Comparison of ENCODE assay signal across 20 cellular contexts in the genomic region with DNA sequence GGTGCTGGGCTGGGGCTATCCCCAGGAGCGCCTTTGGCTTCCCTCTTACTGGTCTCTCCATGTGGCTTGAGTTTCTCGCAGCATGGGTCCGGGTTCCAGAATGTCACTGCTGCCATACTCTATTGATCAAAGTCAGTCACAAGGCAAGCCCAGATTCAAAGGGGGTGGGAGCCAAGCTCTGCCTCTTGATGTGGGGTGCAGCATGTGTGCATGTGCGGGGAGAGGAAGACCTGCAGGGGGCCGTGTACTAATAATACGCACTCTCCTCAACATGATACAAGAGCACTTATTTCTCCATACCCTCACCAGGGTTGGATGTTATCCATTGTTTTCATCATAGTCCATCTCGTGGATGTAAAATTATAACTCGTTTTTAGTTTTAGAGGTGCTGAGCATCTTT.
DNase-seq lines count a peak whose midpoint lies in the region; ATAC-seq, FAIRE-seq and TF ChIP-seq lines count a peak whose summit lies in the region.
"Had no signal": no experiment of that assay in that cellular context is flagged by ENCODE, and none has a peak within 500 bp of the region (broad histone marks: within the 10 kb centered on the region; RNA-seq: fewer than 3 reads in every experiment).

No MANE protein-coding gene starts in this region.

- H2AK5ac ChIP-seq in H1 (ENCODE audit: low read depth, low read length) (no peak overlapping the region), neuronal stem cell (ENCODE audit: low read depth, low read length) (no peak overlapping the region)

- H3K9me3 ChIP-seq in BLaER1 (no peaks in the 10 kb centered on the region), H1 (ENCODE audit: insufficient read depth in 2 of 2, low read depth in 1 of 2, low read length in 1 of 2) (no peaks in the 10 kb centered on the region), neuronal stem cell (replicated peaks in 1 of 2; ENCODE audit: control insufficient read depth in 2 of 2, insufficient read depth in 1 of 2, low read depth in 1 of 2, low read length in 2 of 2) (peaks cover 0 to 5% of the 10 kb centered on the region in 2 donors), suprapubic skin (no peaks in the 10 kb centered on the region)
- H3K9me3 ChIP-seq: A549 had no signal

- no peak overlapping the region for H4K5ac ChIP-seq in H1 (ENCODE audit: insufficient read length, low read depth, low read length)

- H2BK20ac ChIP-seq in H1 (ENCODE audit: low read length), result peak overlapping the region; percentile 83; the same call in 1 of the 2 replicates

- H3K4me1 ChIP-seq in BLaER1 (peaks cover 74% of the 10 kb centered on the region), H1 (replicated peaks in 1 of 4; ENCODE audit: control insufficient read depth in 3 of 4, insufficient read depth in 4 of 4, low read length in 3 of 4) (peaks cover 5 to 12% (median 6%) of the 10 kb centered on the region in 4 experiments; a peak in 6 of 7 replicates), neuronal stem cell (ENCODE audit: control insufficient read depth in 2 of 2, insufficient read depth in 1 of 2, low read depth in 1 of 2, low read length in 2 of 2) (peaks cover 2 to 9% of the 10 kb centered on the region in 2 donors), suprapubic skin (no peaks in the 10 kb centered on the region)
- H3K4me1 ChIP-seq: A549 had no signal

- no peak overlapping the region for H3K18ac ChIP-seq in H1 (ENCODE audit: extremely low read depth, low read length)
- H3K18ac ChIP-seq in neuronal stem cell (ENCODE audit: low read length), result peak overlapping the region; percentile 64

- no peak for FAIRE-seq in H1 (lab: Jason Lieb, UNC)
- FAIRE-seq: A549, GM12878, H54 had no signal

- no peak for TF ChIP-seq RAD21 in H1 (IDR thresholded peaks at IDR 0.05 in 1 of 2, conservative IDR thresholded peaks at IDR 0.05 in 1 of 2; ENCODE audit: low read depth in 2 of 2, low read length in 2 of 2)

- no peaks in the 10 kb centered on the region for H3K36me3 ChIP-seq in BLaER1
- H3K36me3 ChIP-seq in H1 (ENCODE audit: control insufficient read depth in 2 of 4, insufficient read depth in 4 of 4, low read length in 3 of 4), result no peaks in the 10 kb centered on the region
- H3K36me3 ChIP-seq in neuronal stem cell (replicated peaks in 1 of 2; ENCODE audit: control insufficient read depth in 2 of 2, insufficient read depth in 2 of 2, low read length in 2 of 2), result no peaks in the 10 kb centered on the region
- no peaks in the 10 kb centered on the region for H3K36me3 ChIP-seq in suprapubic skin

- H3K79me1 ChIP-seq in H1 (ENCODE audit: low read depth, low read length) (no peaks in the 10 kb centered on the region), neuronal stem cell (ENCODE audit: low read depth, low read length) (no peaks in the 10 kb centered on the region)

- no peak for TF ChIP-seq POLR2A in H1 (IDR thresholded peaks at IDR 0.05; ENCODE audit: control extremely low read depth in 1 of 2, low read depth in 2 of 2, low read length in 2 of 2)
- TF ChIP-seq POLR2A in suprapubic skin (IDR thresholded peaks at IDR 0.05), result no peak

- ATAC-seq in HG02973 (IDR thresholded peaks at IDR 0.05; ENCODE audit: unreplicated experiment), result no peak
- ATAC-seq: CD8-positive, alpha-beta T cell; GM12878 had no signal

- H4K91ac ChIP-seq in H1 (replicated peaks; ENCODE audit: insufficient read length, low read length) (no peak overlapping the region), neuronal stem cell (ENCODE audit: low read depth, low read length, poor library complexity) (no peak overlapping the region)

- H2BK12ac ChIP-seq in H1 (ENCODE audit: low read depth, low read length) (no peak overlapping the region), neuronal stem cell (ENCODE audit: low read length) (no peak overlapping the region)

- WGBS in H1 (ENCODE audit: extremely low coverage in 1 of 2, insufficient coverage in 1 of 2, insufficient read length in 1 of 2, insufficient replicate concordance in 2 of 2, low coverage in 1 of 2, low lambda C conversion rate in 2 of 2, missing lambda C conversion rate in 1 of 2), 2 experiments, result 88% methylated on average over 6 of the region's 8 CpGs; no CpG with 5 or more reads in 1 of the 2 experiments
- no CpG with 5 or more reads among the region's 8 CpGs for WGBS in neuronal stem cell (ENCODE audit: extremely low coverage in 2 of 2, insufficient read length in 2 of 2, insufficient replicate concordance in 1 of 2), 2 donors
- WGBS in suprapubic skin, result 74% methylated on average over 8 of the region's 8 CpGs

- H3K4ac ChIP-seq in H1 (replicated peaks; ENCODE audit: insufficient read length, low read depth, low read length), result no peak overlapping the region
- no peak overlapping the region for H3K4ac ChIP-seq in neuronal stem cell (ENCODE audit: low read length)

- CTCF ChIA-PET in H1 (lab: Charles Lee; ENCODE audit: partially characterized antibody), result interaction anchor here (0.6 to 2.2 kb wide), 4 partner anchors 13 to 181 kb away, joined by 3 to 6 read pairs (median 4); no protein-coding TSS in a partner anchor

- H3K9ac ChIP-seq in BLaER1, result no peak overlapping the region
- no peak overlapping the region for H3K9ac ChIP-seq in H1 (replicated peaks in 1 of 4; ENCODE audit: extremely low read depth in 1 of 4, low read depth in 3 of 4, low read length in 3 of 4)
- no peak overlapping the region for H3K9ac ChIP-seq in neuronal stem cell (ENCODE audit: low read depth, low read length, poor library complexity)
- H3K9ac ChIP-seq: GM23248 had no signal

- no peak overlapping the region for H3K23ac ChIP-seq in H1 (ENCODE audit: insufficient read length)
- no peak overlapping the region for H3K23ac ChIP-seq in neuronal stem cell (ENCODE audit: low read depth, low read length, poor library complexity)

- TF ChIP-seq EP300 in H1 (IDR thresholded peaks at IDR 0.05; ENCODE audit: borderline replicate concordance in 1 of 2, low read depth in 2 of 2, low read length in 2 of 2), result no peak
- no peak for TF ChIP-seq EP300 in suprapubic skin (IDR thresholded peaks at IDR 0.05)

- TF ChIP-seq CTCF in H1 (IDR thresholded peaks at IDR 0.05; ENCODE audit: control extremely low read depth in 1 of 3, insufficient read depth in 1 of 3, low read depth in 1 of 3, low read length in 3 of 3) (no peak), suprapubic skin (IDR thresholded peaks at IDR 0.05) (no peak)

- H3K4me2 ChIP-seq in BLaER1 (peak overlapping the region; percentile 58), H1 (ENCODE audit: insufficient read depth in 1 of 2, low read depth in 2 of 2, low read length in 2 of 2) (no peak overlapping the region), neuronal stem cell (ENCODE audit: insufficient read depth, low read length, poor library complexity, severe bottlenecking) (no peak overlapping the region)
- H3K4me2 ChIP-seq: A549 had no signal

- H2BK15ac ChIP-seq in H1 (ENCODE audit: low read length), result no peak overlapping the region
- H2BK15ac ChIP-seq in neuronal stem cell (ENCODE audit: low read length), result no peak overlapping the region

- H3K27ac ChIP-seq in BLaER1 (no peak overlapping the region), H1 (ENCODE audit: low read depth, low read length) (no peak overlapping the region), neuronal stem cell (replicated peaks; ENCODE audit: low read length) (no peak overlapping the region), suprapubic skin (no peak overlapping the region)
- H3K27ac ChIP-seq: 22Rv1, A549, GM23248 had no signal

- H2BK5ac ChIP-seq in H1 (ENCODE audit: low read depth, low read length), result no peak overlapping the region
- H2BK5ac ChIP-seq in neuronal stem cell (ENCODE audit: low read length), result no peak overlapping the region

- H4K20me1 ChIP-seq in BLaER1, result no peaks in the 10 kb centered on the region
- no peaks in the 10 kb centered on the region for H4K20me1 ChIP-seq in H1 (replicated peaks in 1 of 2; ENCODE audit: control insufficient read depth in 1 of 2, insufficient read depth in 2 of 2, low read length in 2 of 2)

- H3K23me2 ChIP-seq in H1 (ENCODE audit: low read depth, low read length), result no peaks in the 10 kb centered on the region; the same call in 1 of the 2 replicates

- peak; percentile 54 for DNase-seq in Jurkat, Clone E6-1 (ENCODE audit: low read depth, low spot score)
- no peak for DNase-seq in H1 (ENCODE audit: low read depth in 1 of 2, low spot score in 2 of 2)
- no peak for DNase-seq in neuronal stem cell (ENCODE audit: low spot score)
- DNase-seq in suprapubic skin (ENCODE audit: low spot score in 2 of 2), result no peak
- no peak for DNase-seq in mucosa of gallbladder (ENCODE audit: low spot score)
- no peak for DNase-seq in effector CD4-positive, alpha-beta T cell
- DNase-seq: AML-193; Calu3; CD8-positive, alpha-beta T cell; DMS79 treated with DMSO at 0.1 percent for 48 hours; EL; GM23248; HCEC 1CT; HFFc6 had no signal

- H2AFZ ChIP-seq in H1 (ENCODE audit: low read length), result no peak overlapping the region
- peak overlapping the region; percentile 28 for H2AFZ ChIP-seq in neuronal stem cell (ENCODE audit: low read length)
- H2AFZ ChIP-seq: GM23248 had no signal

- H2BK120ac ChIP-seq in H1 (replicated peaks; ENCODE audit: low read depth, low read length), result no peak overlapping the region
- no peak overlapping the region for H2BK120ac ChIP-seq in neuronal stem cell (ENCODE audit: low read depth, low read length)

- no peak overlapping the region for H3K56ac ChIP-seq in H1 (replicated peaks; ENCODE audit: insufficient read length, low read depth, low read length)

- H3K14ac ChIP-seq in H1 (ENCODE audit: insufficient read length) (no peak overlapping the region), neuronal stem cell (ENCODE audit: low read length) (no peak overlapping the region)

- no peak overlapping the region for H3K4me3 ChIP-seq in BLaER1
- no peak overlapping the region for H3K4me3 ChIP-seq in Jurkat, Clone E6-1 (ENCODE audit: low read length)
- H3K4me3 ChIP-seq in H1 (ENCODE audit: extremely low read depth in 1 of 4, insufficient read depth in 2 of 4, low read depth in 3 of 4, low read length in 4 of 4), result no peak overlapping the region
- no peak overlapping the region for H3K4me3 ChIP-seq in neuronal stem cell (ENCODE audit: low read length in 2 of 2)
- H3K4me3 ChIP-seq in suprapubic skin, result no peak overlapping the region
- H3K4me3 ChIP-seq: A549, GM12878, GM23248 had no signal

- H4K8ac ChIP-seq in H1 (ENCODE audit: extremely low read depth, insufficient read depth, low read length) (no peak overlapping the region; the same call in 1 of the 2 replicates), neuronal stem cell (ENCODE audit: low read depth, low read length) (no peak overlapping the region)

- H3K79me2 ChIP-seq in H1 (ENCODE audit: control insufficient read depth in 1 of 2, insufficient read depth in 2 of 2, low read length in 2 of 2), result no peaks in the 10 kb centered on the region

- POLR2A ChIA-PET in H1 (lab: Charles Lee; ENCODE audit: partially characterized antibody), result no interaction called here

- H3K27me3 ChIP-seq in BLaER1 (no peaks in the 10 kb centered on the region), H1 (replicated peaks in 1 of 4; ENCODE audit: control insufficient read depth in 3 of 4, extremely low read depth in 1 of 4, insufficient read depth in 3 of 4, low read length in 3 of 4) (no peaks in the 10 kb centered on the region), neuronal stem cell (ENCODE audit: control insufficient read depth in 3 of 3, insufficient read depth in 3 of 3, low read depth in 1 of 3, low read length in 3 of 3) (no peaks in the 10 kb centered on the region), suprapubic skin (no peaks in the 10 kb centered on the region)

TF ChIP-seq in H1, 55 proteins besides CTCF, POLR2A, EP300 and RAD21 (continues in another document):
- TF ChIP-seq CHD2 (IDR thresholded peaks at IDR 0.05; ENCODE audit: low read length) (no peak), SIRT6 (IDR thresholded peaks at IDR 0.05; ENCODE audit: low read length) (no peak)
